9 cellular contexts compared by ENCODE assay signal in the genomic region with DNA sequence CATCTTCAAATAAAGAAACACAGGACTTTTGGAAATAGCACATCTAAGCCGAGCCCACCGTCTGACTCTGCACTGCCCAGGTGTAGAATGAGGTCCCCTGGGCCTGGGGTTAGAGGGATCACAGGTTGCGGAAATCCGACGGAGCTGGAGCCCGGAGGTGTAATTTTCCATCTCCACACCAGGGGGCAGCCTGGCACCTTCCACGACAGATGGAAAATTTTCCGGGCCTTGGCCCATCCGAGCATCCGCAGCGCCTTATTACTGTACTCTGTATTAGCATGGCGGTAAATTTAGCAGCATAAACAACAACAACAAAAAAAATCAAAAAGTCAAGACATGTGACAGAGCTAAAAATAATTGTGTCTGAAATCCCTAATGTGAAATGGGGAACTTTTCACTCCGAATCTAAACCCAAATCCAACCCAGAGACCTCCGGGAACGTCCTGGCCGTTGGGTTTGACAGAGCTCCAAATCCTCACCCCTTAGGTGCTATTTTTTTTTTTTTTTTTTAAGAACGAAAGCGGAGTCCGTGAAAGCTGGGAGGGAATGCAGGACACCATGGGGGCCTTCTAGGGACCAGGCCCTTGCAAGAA.
DNase-seq lines count a peak whose midpoint lies in the region; ATAC-seq and TF ChIP-seq lines count a peak whose summit lies in the region.
"Had no signal": no experiment of that assay in that cellular context is flagged by ENCODE, and none has a peak within 500 bp of the region (broad histone marks: within the 10 kb centered on the region; RNA-seq: fewer than 3 reads in every experiment).

No MANE protein-coding gene starts in this region.

- peaks cover 12% of the 10 kb centered on the region for H3K27me3 Mint-ChIP-seq in memory B cell

- TF ChIP-seq CTCF in HFF-Myc (IDR thresholded peaks at IDR 0.05; ENCODE audit: low read depth, low read length, missing control alignments): peak; percentile 84

- H3K9me3 Mint-ChIP-seq in memory B cell: no peaks in the 10 kb centered on the region
- H3K9me3 Mint-ChIP-seq: activated naive CD4-positive, alpha-beta T cell treated with anti-CD3 and anti-CD28 coated beads, Interleukin-2, amount 50 U/mL, for 24 hours had no signal

- ATAC-seq in memory B cell (ENCODE audit: low read depth): peak; percentile 42
- no peak for ATAC-seq in HG03442 (IDR thresholded peaks at IDR 0.05; ENCODE audit: unreplicated experiment)

- DNase-seq in DMS53 treated with DMSO at 0.1 percent for 48 hours (lab: John Stamatoyannopoulos, UW; ENCODE audit: unreplicated experiment): peak; percentile 75
- no peak for DNase-seq in HFF-Myc (ENCODE audit: extremely low read depth, low read depth)
- DNase-seq in NCI-H345 (lab: John Stamatoyannopoulos, UW): peak; percentile 70
- peak; percentile 57 to 62 for DNase-seq in activated CD4-positive, alpha-beta T cell treated with anti-CD3 and anti-CD28 coated beads, Interleukin-2, amount 50 U/mL, for 24 hours (ENCODE audit: low read depth in 1 of 2, low spot score in 1 of 2)
- peak; percentile 40 to 64 for DNase-seq in dermis microvascular lymphatic vessel endothelial cell (ENCODE audit: low read depth in 2 of 2)
- peak; percentile 29 to 46 for DNase-seq in memory B cell (ENCODE audit: low spot score in 2 of 2)
- DNase-seq in stimulated activated CD8-positive, alpha-beta memory T cell treated with anti-CD3 and anti-CD28 coated beads, Interleukin-15, amount 100 ng/mL, for 24 hours (ENCODE audit: low read depth): peak; percentile 33

- no peak overlapping the region for H3K4me3 ChIP-seq in HFF-Myc (replicated peaks; ENCODE audit: low read depth, low read length)

- H3K27ac Mint-ChIP-seq in memory B cell: no peak overlapping the region
- H3K27ac Mint-ChIP-seq: activated naive CD4-positive, alpha-beta T cell treated with anti-CD3 and anti-CD28 coated beads, Interleukin-2, amount 50 U/mL, for 24 hours had no signal

- no peaks in the 10 kb centered on the region for H3K36me3 Mint-ChIP-seq in memory B cell
- H3K36me3 Mint-ChIP-seq: activated naive CD4-positive, alpha-beta T cell treated with anti-CD3 and anti-CD28 coated beads, Interleukin-2, amount 50 U/mL, for 24 hours had no signal

- no peak overlapping the region for H3K4me3 Mint-ChIP-seq in memory B cell
- H3K4me3 Mint-ChIP-seq: activated naive CD4-positive, alpha-beta T cell treated with anti-CD3 and anti-CD28 coated beads, Interleukin-2, amount 50 U/mL, for 24 hours had no signal

- peaks cover 3% of the 10 kb centered on the region for H3K4me1 Mint-ChIP-seq in memory B cell
- H3K4me1 Mint-ChIP-seq: activated naive CD4-positive, alpha-beta T cell treated with anti-CD3 and anti-CD28 coated beads, Interleukin-2, amount 50 U/mL, for 24 hours had no signal
